ENCODE assay signal across 9 cellular contexts in genomic region chr7:99267530-99268360, GRCh38. TPM values are rescaled to one million over a fixed set of nuclear protein-coding genes. Genes with fewer than 3 reads are reported as not detected.
DNase-seq lines count a peak whose midpoint lies in the region; ATAC-seq and TF ChIP-seq lines count a peak whose summit lies in the region.
"Had no signal": no experiment of that assay in that cellular context is flagged by ENCODE, and none has a peak within 500 bp of the region (broad histone marks: within the 10 kb centered on the region; RNA-seq: fewer than 3 reads in every experiment).

No MANE protein-coding gene starts in this region.

- H4K20me1 ChIP-seq in fibroblast of lung (ENCODE audit: control insufficient read depth, extremely low read depth, insufficient read depth, low read length) = no peaks in the 10 kb centered on the region

- H3K9ac ChIP-seq in fibroblast of lung (ENCODE audit: insufficient read depth, low read length) = no peak overlapping the region

- peak; percentile 39 for DNase-seq in DMS79 treated with DMSO at 0.1 percent for 48 hours (lab: John Stamatoyannopoulos, UW)
- DNase-seq in SK-MEL-5 (ENCODE audit: low read depth, low spot score) = peak; percentile 99
- peak; percentile 68 to 94 for DNase-seq in fibroblast of lung (ENCODE audit: low read depth in 2 of 2)
- DNase-seq in pulmonary artery endothelial cell (ENCODE audit: low read depth, low spot score) = peak; percentile 46
- no peak for DNase-seq in GDM1 (lab: John Stamatoyannopoulos, UW)
- no peak for DNase-seq in cortex of kidney (lab: John Stamatoyannopoulos, UW)
- DNase-seq: stimulated activated CD4-positive, alpha-beta T cell treated with anti-CD3 and anti-CD28 coated beads, Interleukin-2, amount 100 ng/mL, for 48 hours had no signal

- in situ Hi-C loops in SK-MEL-5 (cut with HindIII; ENCODE audit: low pct_unique_long_range_greater_than_20kb, low sequenced_read_pairs) = no loop called here

- peaks cover 8% of the 10 kb centered on the region for H3K4me1 ChIP-seq in fibroblast of lung (ENCODE audit: control insufficient read depth, extremely low read depth, insufficient read depth, low read length)

- H3K4me3 ChIP-seq in fibroblast of lung (replicated peaks in 1 of 4; ENCODE audit: control extremely low read depth in 1 of 4, insufficient read depth in 1 of 4, low read depth in 3 of 4, low read length in 4 of 4) = no peak overlapping the region

- no peak overlapping the region for H3K4me2 ChIP-seq in fibroblast of lung (ENCODE audit: extremely low read depth, insufficient read depth, low read length)

- no peaks in the 10 kb centered on the region for H3K9me3 ChIP-seq in fibroblast of lung (ENCODE audit: control insufficient read depth, insufficient read depth, low read depth, low read length)

- H3K27ac ChIP-seq in fibroblast of lung (ENCODE audit: insufficient read depth, low read length) = peak overlapping the region; percentile 61

- ATAC-seq in GM21723 (IDR thresholded peaks at IDR 0.05; ENCODE audit: unreplicated experiment) (no peak), GM18868 (IDR thresholded peaks at IDR 0.05; ENCODE audit: unreplicated experiment) (no peak)

- TF ChIP-seq CTCF in fibroblast of lung (conservative IDR thresholded peaks at IDR 0.05 in 1 of 2, IDR thresholded peaks at IDR 0.05 in 1 of 2; ENCODE audit: low read depth in 1 of 2, low read length in 2 of 2) = no peak

- no peaks in the 10 kb centered on the region for H3K27me3 ChIP-seq in fibroblast of lung (ENCODE audit: control insufficient read depth, insufficient read depth, low read length)

- no peaks in the 10 kb centered on the region for H3K79me2 ChIP-seq in fibroblast of lung (ENCODE audit: control insufficient read depth, insufficient read depth, low read length)

- no peaks in the 10 kb centered on the region for H3K36me3 ChIP-seq in fibroblast of lung (ENCODE audit: control insufficient read depth, insufficient read depth, low read length)

- H2AFZ ChIP-seq in fibroblast of lung (ENCODE audit: low read length) = no peak overlapping the region

RNA-seq across cellular contexts. Expression of gene MYH16, which starts 4.9 kb away (rescaled TPM):
- not detected in 2 replicates for total RNA-seq in SK-MEL-5 (2014; rRNA removed; shearing (Covaris generic))
- polyA plus RNA-seq in SK-MEL-5 (2015; cell fraction: cytosol; rRNA removed) = not detected in 2 replicates
- not detected in 2 replicates for polyA plus RNA-seq in SK-MEL-5 (2015; cell fraction: nucleus; rRNA removed)
- not detected in 2 replicates for total RNA-seq in fibroblast of lung
- polyA plus RNA-seq in fibroblast of lung = not detected in 2 replicates
- not detected in 2 replicates for polyA plus RNA-seq in fibroblast of lung (2012)
- polyA minus RNA-seq in fibroblast of lung (ENCODE audit: low replicate concordance) = not detected in 2 replicates
- 0.21 and 0.53 TPM in 2 replicates for total RNA-seq in pulmonary artery endothelial cell

RNA-seq across cellular contexts. Expression of gene ARPC1A, which starts 58.0 kb away (rescaled TPM):
- total RNA-seq in SK-MEL-5 (2014; rRNA removed; shearing (Covaris generic)) = 317 and 342 TPM in 2 replicates
- polyA plus RNA-seq in SK-MEL-5 (2015; cell fraction: cytosol; rRNA removed) = 334 and 392 TPM in 2 replicates
- polyA plus RNA-seq in SK-MEL-5 (2015; cell fraction: nucleus; rRNA removed) = 108 and 117 TPM in 2 replicates
- total RNA-seq in fibroblast of lung (162 and 226 TPM in 2 replicates), pulmonary artery endothelial cell (214 and 272 TPM in 2 replicates)
- 184 and 279 TPM in 2 replicates for polyA plus RNA-seq in fibroblast of lung
- 215 and 312 TPM in 2 replicates for polyA plus RNA-seq in fibroblast of lung (2012)
- polyA minus RNA-seq in fibroblast of lung (ENCODE audit: low replicate concordance) = 268 and 362 TPM in 2 replicates

RNA-seq across cellular contexts. Expression of gene KPNA7, which starts 59.8 kb away (rescaled TPM):
- total RNA-seq in SK-MEL-5 (2014; rRNA removed; shearing (Covaris generic)) = not detected in 2 replicates
- polyA plus RNA-seq in SK-MEL-5 (2015; cell fraction: cytosol; rRNA removed) = not detected in 2 replicates
- polyA plus RNA-seq in SK-MEL-5 (2015; cell fraction: nucleus; rRNA removed) = not detected in 2 replicates
- total RNA-seq in fibroblast of lung = not detected in 2 replicates
- not detected in 2 replicates for polyA plus RNA-seq in fibroblast of lung
- polyA plus RNA-seq in fibroblast of lung (2012) = not detected in 2 replicates
- not detected in 2 replicates for polyA minus RNA-seq in fibroblast of lung (ENCODE audit: low replicate concordance)
- not detected in 2 replicates for total RNA-seq in pulmonary artery endothelial cell

Comparison
In these comparisons a context has a peak if more than half of its experiments do, and no peak if none do; other contexts are left out.
1. DNase-seq: peak in DMS79 treated with DMSO at 0.1 percent for 48 hours (single experiment), SK-MEL-5 (single experiment), fibroblast of lung (2 of 2) and pulmonary artery endothelial cell (single experiment); none in GDM1 (single experiment) and cortex of kidney (single experiment).